In genomic region chr9:100785946-100786345, GRCh38 we compare ENCODE assay signal across 27 cellular contexts.
"Had no signal": no experiment of that assay in that cellular context is flagged by ENCODE, and none has a peak within 500 bp of the region (broad histone marks: within the 10 kb centered on the region; RNA-seq: fewer than 3 reads in every experiment).

No MANE protein-coding gene starts in this region.

- H3K27me3 ChIP-seq: stomach, suprapubic skin, testis, thyroid gland, tibial artery, tibial nerve, transverse colon, upper lobe of left lung, upper lobe of right lung, uterus, vagina had no signal

- H3K27me3 Mint-ChIP-seq: stimulated activated memory B cell treated with anti-CD40 and anti-IgM and Interleukin-4, amounts not matched to agents 10 μg/mL and 1 μg/mL and 100 μg/mL, for 72 hours; stimulated activated naive B cell treated with anti-CD40 and anti-IgM and Interleukin-4, amounts not matched to agents 10 μg/mL and 1 μg/mL and 100 μg/mL, for 72 hours; stimulated activated naive CD8-positive, alpha-beta T cell treated with anti-CD3 and anti-CD28 coated beads, Interleukin-15, amount 100 ng/mL, for 72 hours; stimulated activated naive CD8-positive, alpha-beta T cell treated with anti-CD3 and anti-CD28 coated beads, Interleukin-15, Interleukin-2, amounts not matched to agents 100 ng/mL and 50 ng/mL, for 24 hours; type B pancreatic cell had no signal

- H3K36me3 ChIP-seq: stomach, suprapubic skin, thoracic aorta, thyroid gland, tibial artery, tibial nerve, transverse colon, upper lobe of left lung, upper lobe of right lung, uterus, vagina had no signal

- H3K4me3 Mint-ChIP-seq: stimulated activated effector memory CD8-positive, alpha-beta T cell treated with anti-CD3 and anti-CD28 coated beads, Interleukin-12 subunit alpha, Interleukin-12 subunit beta, amount 100 ng/mL, for 72 hours; stimulated activated memory B cell treated with anti-CD40 and anti-IgM and Interleukin-4, amounts not matched to agents 10 μg/mL and 1 μg/mL and 100 μg/mL, for 72 hours; stimulated activated naive B cell treated with anti-CD40 and anti-IgM and Interleukin-4, amounts not matched to agents 10 μg/mL and 1 μg/mL and 100 μg/mL, for 72 hours; stimulated activated naive CD8-positive, alpha-beta T cell treated with anti-CD3 and anti-CD28 coated beads, Interleukin-15, amount 100 ng/mL, for 72 hours; stimulated activated naive CD8-positive, alpha-beta T cell treated with anti-CD3 and anti-CD28 coated beads, Interleukin-15, Interleukin-2, amounts not matched to agents 100 ng/mL and 50 ng/mL, for 24 hours; type B pancreatic cell had no signal

- DNase-seq: stimulated activated CD4-positive, alpha-beta T cell treated with anti-CD3 and anti-CD28 coated beads, Interleukin-2, amount 100 ng/mL, for 48 hours; stimulated activated CD4-positive, alpha-beta T cell treated with anti-CD3 and anti-CD28 coated beads, Interleukin-4, amount 100 ng/mL, for 1 hour; stimulated activated CD4-positive, alpha-beta T cell treated with anti-CD3 and anti-CD28 coated beads, Interleukin-4, amount 100 ng/mL, for 24 hours; stimulated activated CD4-positive, alpha-beta T cell treated with anti-CD3 and anti-CD28 coated beads, Interleukin-4, amount 100 ng/mL, for 4 hours; stimulated activated CD8-positive, alpha-beta memory T cell treated with anti-CD3 and anti-CD28 coated beads, Interleukin-4, amount 100 ng/mL, for 48 hours; stimulated activated naive B cell treated with anti-CD40 and anti-IgM and Interleukin-4, amounts not matched to agents 10 μg/mL and 1 μg/mL and 100 μg/mL, for 72 hours; stimulated activated naive CD4-positive, alpha-beta T cell; stimulated activated naive CD4-positive, alpha-beta T cell treated with Interleukin-2 at 50 U/mL for 16 hours; stimulated activated naive CD8-positive, alpha-beta T cell treated with anti-CD3 and anti-CD28 coated beads, Interleukin-15, amount 100 ng/mL, for 72 hours; stimulated activated naive CD8-positive, alpha-beta T cell treated with anti-CD3 and anti-CD28 coated beads, Interleukin-15, Interleukin-2, amounts not matched to agents 100 U/mL and 50 U/mL, for 24 hours; stomach; substantia nigra; testis; thyroid gland; tibial artery; transverse colon; upper lobe of left lung; upper lobe of right lung; uterus had no signal

- H3K4me1 ChIP-seq: stomach, suprapubic skin, testis, thyroid gland, tibial artery, tibial nerve, transverse colon, upper lobe of left lung, upper lobe of right lung, uterus, vagina had no signal

- ATAC-seq: stimulated activated effector memory CD8-positive, alpha-beta T cell treated with anti-CD3 and anti-CD28 coated beads, Interleukin-12 subunit alpha, Interleukin-12 subunit beta, amount 100 ng/mL, for 72 hours; stimulated activated memory B cell treated with anti-CD40 and anti-IgM and Interleukin-4, amounts not matched to agents 10 μg/mL and 1 μg/mL and 100 μg/mL, for 72 hours; stimulated activated naive B cell treated with anti-CD40 and anti-IgM and Interleukin-4, amounts not matched to agents 10 μg/mL and 1 μg/mL and 100 μg/mL, for 72 hours; stimulated activated naive CD8-positive, alpha-beta T cell treated with anti-CD3 and anti-CD28 coated beads, Interleukin-15, amount 100 ng/mL, for 72 hours; stimulated activated naive CD8-positive, alpha-beta T cell treated with anti-CD3 and anti-CD28 coated beads, Interleukin-15, Interleukin-2, amounts not matched to agents 100 U/mL and 50 U/mL, for 24 hours; upper lobe of right lung had no signal

- H3K27ac Mint-ChIP-seq: stimulated activated effector memory CD8-positive, alpha-beta T cell treated with anti-CD3 and anti-CD28 coated beads, Interleukin-12 subunit alpha, Interleukin-12 subunit beta, amount 100 ng/mL, for 72 hours; stimulated activated memory B cell treated with anti-CD40 and anti-IgM and Interleukin-4, amounts not matched to agents 10 μg/mL and 1 μg/mL and 100 μg/mL, for 72 hours; stimulated activated naive B cell treated with anti-CD40 and anti-IgM and Interleukin-4, amounts not matched to agents 10 μg/mL and 1 μg/mL and 100 μg/mL, for 72 hours; stimulated activated naive CD8-positive, alpha-beta T cell treated with anti-CD3 and anti-CD28 coated beads, Interleukin-15, amount 100 ng/mL, for 72 hours; stimulated activated naive CD8-positive, alpha-beta T cell treated with anti-CD3 and anti-CD28 coated beads, Interleukin-15, Interleukin-2, amounts not matched to agents 100 ng/mL and 50 ng/mL, for 24 hours; type B pancreatic cell had no signal

- H3K4me1 Mint-ChIP-seq: stimulated activated effector memory CD8-positive, alpha-beta T cell treated with anti-CD3 and anti-CD28 coated beads, Interleukin-12 subunit alpha, Interleukin-12 subunit beta, amount 100 ng/mL, for 72 hours; stimulated activated memory B cell treated with anti-CD40 and anti-IgM and Interleukin-4, amounts not matched to agents 10 μg/mL and 1 μg/mL and 100 μg/mL, for 72 hours; stimulated activated naive B cell treated with anti-CD40 and anti-IgM and Interleukin-4, amounts not matched to agents 10 μg/mL and 1 μg/mL and 100 μg/mL, for 72 hours; stimulated activated naive CD8-positive, alpha-beta T cell treated with anti-CD3 and anti-CD28 coated beads, Interleukin-15, amount 100 ng/mL, for 72 hours had no signal

- H3K4me3 ChIP-seq: stomach, suprapubic skin, testis, thoracic aorta, thyroid gland, tibial artery, tibial nerve, transverse colon, upper lobe of left lung, upper lobe of right lung, uterus, vagina had no signal

- H3K9me3 ChIP-seq: testis, thoracic aorta, thyroid gland, upper lobe of right lung, uterus, vagina had no signal

- H3K36me3 Mint-ChIP-seq: stimulated activated effector memory CD8-positive, alpha-beta T cell treated with anti-CD3 and anti-CD28 coated beads, Interleukin-12 subunit alpha, Interleukin-12 subunit beta, amount 100 ng/mL, for 72 hours; stimulated activated memory B cell treated with anti-CD40 and anti-IgM and Interleukin-4, amounts not matched to agents 10 μg/mL and 1 μg/mL and 100 μg/mL, for 72 hours; stimulated activated naive B cell treated with anti-CD40 and anti-IgM and Interleukin-4, amounts not matched to agents 10 μg/mL and 1 μg/mL and 100 μg/mL, for 72 hours; type B pancreatic cell had no signal

- H3K27ac ChIP-seq: stomach, suprapubic skin, testis, thoracic aorta, thyroid gland, tibial artery, tibial nerve, transverse colon, upper lobe of left lung, upper lobe of right lung, uterus, vagina had no signal
